ENCODE assay signal across 23 cellular contexts in genomic region chr4:957231-957580, GRCh38. TPM values are rescaled to one million over a fixed set of nuclear protein-coding genes. Genes with fewer than 3 reads are reported as not detected.
DNase-seq lines count a peak whose midpoint lies in the region; ATAC-seq, FAIRE-seq and TF ChIP-seq lines count a peak whose summit lies in the region.
"Had no signal": no experiment of that assay in that cellular context is flagged by ENCODE, and none has a peak within 500 bp of the region (broad histone marks: within the 10 kb centered on the region; RNA-seq: fewer than 3 reads in every experiment).

No MANE protein-coding gene starts in this region.

- no peaks in the 10 kb centered on the region for H3K4me1 ChIP-seq in Karpas-422 (ENCODE audit: low read length)
- H3K4me1 ChIP-seq: HAP-1 had no signal

- DNase-seq in cardiac septum (ENCODE audit: low spot score) (peak; percentile 55), left ventricle myocardium superior (no peak), GM12892 (ENCODE audit: insufficient read length) (peak; percentile 15), posterior vena cava (ENCODE audit: low spot score) (peak; percentile 53), Karpas-422 (no peak), SIG-M5 (lab: John Stamatoyannopoulos, UW) (no peak), HT-29 (ENCODE audit: low spot score) (no peak)
- DNase-seq: CD4-positive, CD25-positive, alpha-beta regulatory T cell; DMS79; KG1; NCI-H1105; NCI-H146; NCI-H2029; NCI-H2171; NCI-H345; NCI-H524; NCI-H82; SJCRH30 had no signal

- ATAC-seq in left ventricle myocardium superior = no peak
- ATAC-seq: GM12878, Panc1 had no signal

- no peak overlapping the region for H2AFZ ChIP-seq in Karpas-422 (ENCODE audit: low read length)

- no peak for TF ChIP-seq POLR2A in GM12892 (IDR thresholded peaks at IDR 0.05; ENCODE audit: low read depth, low read length)

- H3K79me2 ChIP-seq in Karpas-422 (ENCODE audit: low read length) = no peaks in the 10 kb centered on the region

- FAIRE-seq in GM12892 (lab: Jason Lieb, UNC) = no peak
- FAIRE-seq: GM12878, HTR-8/SVneo had no signal

- H4K20me1 ChIP-seq in Karpas-422 (ENCODE audit: insufficient read depth, low read depth, low read length) = no peaks in the 10 kb centered on the region

- H3K9ac ChIP-seq in Karpas-422 (ENCODE audit: low read length) = no peak overlapping the region

- H3K27ac ChIP-seq in Karpas-422 (ENCODE audit: low read length) = no peak overlapping the region
- H3K27ac ChIP-seq: SJCRH30 had no signal

- H3K9me3 ChIP-seq in Karpas-422 (ENCODE audit: low read length) = no peaks in the 10 kb centered on the region
- H3K9me3 ChIP-seq: HAP-1, SJCRH30 had no signal

- no peak overlapping the region for H3K4me2 ChIP-seq in Karpas-422 (ENCODE audit: low read depth, low read length, poor library complexity, severe bottlenecking)

- H3K27me3 ChIP-seq in Karpas-422 (ENCODE audit: low read length) = no peaks in the 10 kb centered on the region
- H3K27me3 ChIP-seq: SJCRH30 had no signal

- intact Hi-C loops in cardiac septum (cut with DNase I) = no loop called here
- intact Hi-C loops in left ventricle myocardium superior (cut with micrococcal nuclease) = no loop called here
- intact Hi-C loops in posterior vena cava (cut with DNase I) = no loop called here

- no peaks in the 10 kb centered on the region for H3K36me3 ChIP-seq in Karpas-422 (ENCODE audit: insufficient read depth, low read length)
- H3K36me3 ChIP-seq: SJCRH30 had no signal

- H3K9me2 ChIP-seq in Karpas-422 (replicated peaks; ENCODE audit: insufficient read depth, low read length) = no peaks in the 10 kb centered on the region

- H3K4me3 ChIP-seq in Karpas-422 (ENCODE audit: low read length) = no peak overlapping the region
- H3K4me3 ChIP-seq: GM12878, HAP-1, SJCRH30 had no signal

RNA-seq across cellular contexts. Expression of gene DGKQ, which starts 16.2 kb away (rescaled TPM):
- total RNA-seq in cardiac septum (5.2 TPM), left ventricle myocardium superior (3.6 TPM), posterior vena cava (10 to 100 TPM; 10.8 to 11.9 TPM)
- 1.3 TPM for polyA plus RNA-seq in GM12892 (2012; ENCODE audit: missing spikeins)
- 5.8 and 21.1 TPM in 2 replicates for total RNA-seq in Karpas-422 (2014; rRNA removed; shearing (Covaris generic); ENCODE audit: low replicate concordance)
- 46.7 and 50.5 TPM in 2 replicates for total RNA-seq in HT-29 (2014; rRNA removed; shearing (Covaris generic))

RNA-seq across cellular contexts. Expression of gene TMEM175, which starts 24.9 kb away (rescaled TPM):
- 22.7 TPM for total RNA-seq in cardiac septum
- total RNA-seq in left ventricle myocardium superior = 19.8 TPM
- 12.8 TPM for polyA plus RNA-seq in GM12892 (2012; ENCODE audit: missing spikeins)
- total RNA-seq in posterior vena cava = 10 to 100 TPM; 15.3 to 16.4 TPM
- total RNA-seq in Karpas-422 (2014; rRNA removed; shearing (Covaris generic); ENCODE audit: low replicate concordance) = 15.1 and 28.1 TPM in 2 replicates
- total RNA-seq in HT-29 (2014; rRNA removed; shearing (Covaris generic)) = 13.7 and 33.0 TPM in 2 replicates

RNA-seq across cellular contexts. Expression of gene GAK, which starts 25.1 kb away (rescaled TPM):
- 36.1 TPM for total RNA-seq in cardiac septum
- total RNA-seq in left ventricle myocardium superior = 29.7 TPM
- 35.2 TPM for polyA plus RNA-seq in GM12892 (2012; ENCODE audit: missing spikeins)
- 10 to 100 TPM; 63.5 to 73.5 TPM for total RNA-seq in posterior vena cava
- 48.8 and 76.6 TPM in 2 replicates for total RNA-seq in Karpas-422 (2014; rRNA removed; shearing (Covaris generic); ENCODE audit: low replicate concordance)
- 278 and 308 TPM in 2 replicates for total RNA-seq in HT-29 (2014; rRNA removed; shearing (Covaris generic))

RNA-seq across cellular contexts. Expression of gene IDUA, which starts 29.6 kb away (rescaled TPM):
- 12.9 TPM for total RNA-seq in cardiac septum
- total RNA-seq in left ventricle myocardium superior = 8.7 TPM
- 1.4 TPM for polyA plus RNA-seq in GM12892 (2012; ENCODE audit: missing spikeins)
- 10 to 100 TPM; 19.0 to 29.0 TPM for total RNA-seq in posterior vena cava
- total RNA-seq in Karpas-422 (2014; rRNA removed; shearing (Covaris generic); ENCODE audit: low replicate concordance) = 17.3 and 20.8 TPM in 2 replicates
- 39.7 and 53.5 TPM in 2 replicates for total RNA-seq in HT-29 (2014; rRNA removed; shearing (Covaris generic))

RNA-seq across cellular contexts. Expression of gene SLC26A1, which starts 36.0 kb away (rescaled TPM):
- 0.22 TPM for total RNA-seq in cardiac septum
- total RNA-seq in left ventricle myocardium superior = not detected
- polyA plus RNA-seq in GM12892 (2012; ENCODE audit: missing spikeins) = 0.36 TPM
- under 1 TPM in 1 of 2 donors, not detected in 1; 0.14 TPM for total RNA-seq in posterior vena cava
- not detected in 2 replicates for total RNA-seq in Karpas-422 (2014; rRNA removed; shearing (Covaris generic); ENCODE audit: low replicate concordance)
- 5.8 and 6.2 TPM in 2 replicates for total RNA-seq in HT-29 (2014; rRNA removed; shearing (Covaris generic))
- total RNA-seq: SJCRH30 had no signal
- polyA plus RNA-seq: BJ had no signal

Comparison
In these comparisons a context has a peak if more than half of its experiments do, and no peak if none do; other contexts are left out.
1. DNase-seq: peak in cardiac septum (single experiment), GM12892 (single experiment) and posterior vena cava (single experiment); none in left ventricle myocardium superior (single experiment), Karpas-422 (single experiment), SIG-M5 (single experiment) and HT-29 (single experiment).